In the genomic region with DNA sequence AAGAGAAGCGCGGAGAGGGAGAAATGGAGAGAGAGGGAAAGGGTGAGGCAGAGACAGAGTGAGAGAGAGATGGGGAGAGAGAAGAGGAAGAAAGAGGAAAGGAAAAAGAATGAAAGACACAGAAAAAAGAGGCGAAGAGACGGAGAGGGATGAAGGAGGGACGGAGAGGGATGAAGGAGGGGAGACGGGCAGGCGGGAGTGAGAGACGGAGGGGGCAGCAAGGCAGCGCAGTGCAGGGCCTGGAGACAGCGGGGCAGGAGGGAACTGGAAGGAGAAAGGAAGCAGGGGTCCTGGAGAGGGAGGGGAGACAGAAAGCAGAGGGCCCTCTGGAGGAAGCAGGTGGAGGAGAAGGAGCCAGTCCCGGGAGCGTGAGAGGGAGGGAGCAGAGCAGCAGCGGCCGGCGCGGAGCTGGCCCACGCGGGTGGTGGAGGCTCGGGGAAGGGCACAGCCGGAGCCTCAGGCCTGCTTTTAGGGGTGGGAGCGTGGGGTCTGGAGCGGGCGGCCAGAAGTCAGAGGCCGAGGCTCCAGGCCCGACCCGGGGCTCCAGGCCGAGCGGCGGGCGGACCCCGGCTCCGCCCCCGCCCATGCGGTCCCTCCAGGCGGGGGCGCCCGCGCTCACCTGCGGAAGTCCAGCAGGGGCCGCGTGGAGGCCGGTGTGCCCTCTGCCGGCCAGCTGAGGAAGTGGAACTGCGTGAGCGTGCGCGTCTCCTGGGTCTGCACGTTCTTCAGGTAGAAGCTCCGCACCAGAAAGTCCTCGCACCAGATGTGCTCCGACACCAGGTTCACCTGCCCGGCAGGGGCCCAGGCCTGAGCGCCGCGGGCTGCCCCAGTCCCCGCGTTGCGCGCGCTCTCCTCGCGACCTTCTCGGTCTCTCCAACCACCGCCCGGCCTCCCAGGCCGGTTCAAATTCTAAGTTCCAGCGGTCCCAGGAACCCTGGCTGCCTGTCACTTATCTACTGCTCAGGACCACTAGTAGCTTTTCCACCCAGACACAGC, we compare ENCODE assay signal across 8 cellular contexts. TPM values are rescaled to one million over a fixed set of nuclear protein-coding genes. Genes with fewer than 3 reads are reported as not detected.
DNase-seq lines count a peak whose midpoint lies in the region; ATAC-seq and TF ChIP-seq lines count a peak whose summit lies in the region.

No MANE protein-coding gene starts in this region.

- peak overlapping the region; percentile 78 for H3K4me3 Mint-ChIP-seq in activated B cell treated with CpG ODN at 0.5 μM for 24 hours

- POLR2A ChIA-PET in activated B cell treated with CpG ODN at 0.5 μM for 24 hours (lab: Charles Lee): interaction anchor here (0.5 to 10.1 kb wide), 20 partner anchors 9 to 399 kb away, joined by 3 to 138 read pairs (median 8); a partner anchor contains a TSS

- DNase-seq in SIG-M5 treated with dmso at 0.1 percent for 504 hours (lab: John Stamatoyannopoulos, UW; ENCODE audit: unreplicated experiment): peak; percentile 69
- DNase-seq in SIG-M5 (lab: John Stamatoyannopoulos, UW): no peak
- peak; percentile 3 for DNase-seq in NCI-H2081 treated with DMSO at 0.1 percent for 48 hours (lab: John Stamatoyannopoulos, UW)
- DNase-seq in activated B cell treated with CpG ODN at 0.5 μM for 24 hours: peak; percentile 91
- DNase-seq in central memory CD4-positive, alpha-beta T cell: peak; percentile 86
- peak; percentile 74 for DNase-seq in kidney glomerular epithelial cell (lab: John Stamatoyannopoulos, UW)
- peak; percentile 72 to 80 for DNase-seq in stimulated activated CD4-positive, alpha-beta T cell treated with anti-CD3 and anti-CD28 coated beads, Interleukin-1b, Interleukin-23, amount 100 ng/mL, for 1 hour (ENCODE audit: low read depth in 2 of 2)

- H3K9me3 Mint-ChIP-seq in activated B cell treated with CpG ODN at 0.5 μM for 24 hours: no peaks in the 10 kb centered on the region

- ATAC-seq in HG02938 (IDR thresholded peaks at IDR 0.05; ENCODE audit: unreplicated experiment) (peak; percentile 81), activated B cell treated with CpG ODN at 0.5 μM for 24 hours (ENCODE audit: low read depth) (peak; percentile 95)

- H3K27me3 Mint-ChIP-seq in activated B cell treated with CpG ODN at 0.5 μM for 24 hours: peaks cover 6% of the 10 kb centered on the region

- intact Hi-C loops in activated B cell treated with CpG ODN at 0.5 μM for 24 hours (cut with micrococcal nuclease): loop anchor here (1.0 to 5.0 kb wide), 9 partner anchors 15 to 442 kb away; a partner anchor contains a TSS

- peak overlapping the region; percentile 65 for H3K27ac Mint-ChIP-seq in activated B cell treated with CpG ODN at 0.5 μM for 24 hours

- no peaks in the 10 kb centered on the region for H3K36me3 Mint-ChIP-seq in activated B cell treated with CpG ODN at 0.5 μM for 24 hours (ENCODE audit: low read depth)

- CTCF ChIA-PET in activated B cell treated with CpG ODN at 0.5 μM for 24 hours (lab: Charles Lee): interaction anchor here (0.6 to 6.2 kb wide), 36 partner anchors 9 to 424 kb away, joined by 3 to 155 read pairs (median 5); a partner anchor contains a TSS

- H3K4me1 Mint-ChIP-seq in activated B cell treated with CpG ODN at 0.5 μM for 24 hours: peaks cover 24% of the 10 kb centered on the region

- peak; percentile 64 for TF ChIP-seq CTCF in activated B cell treated with CpG ODN at 0.5 μM for 24 hours (IDR thresholded peaks at IDR 0.05)

RNA-seq across cellular contexts. Expression of a gene that starts 14.5 kb away (rescaled TPM):
- total RNA-seq in activated B cell treated with CpG ODN at 0.5 μM for 24 hours: not detected in 2 replicates

RNA-seq across cellular contexts. Expression of a gene that starts 15.5 kb away (rescaled TPM):
- 59.0 and 71.1 TPM in 2 replicates for total RNA-seq in activated B cell treated with CpG ODN at 0.5 μM for 24 hours

RNA-seq across cellular contexts. Expression of a gene that starts 37.9 kb away (rescaled TPM):
- total RNA-seq in activated B cell treated with CpG ODN at 0.5 μM for 24 hours: not detected in 2 replicates

RNA-seq across cellular contexts. Expression of a gene that starts 40.9 kb away (rescaled TPM):
- 184 and 192 TPM in 2 replicates for total RNA-seq in activated B cell treated with CpG ODN at 0.5 μM for 24 hours

RNA-seq across cellular contexts. Expression of a gene that starts 41.6 kb away (rescaled TPM):
- total RNA-seq in activated B cell treated with CpG ODN at 0.5 μM for 24 hours: 0.20 TPM in 1 of 2 replicates, not detected in the other
